1 cellular context compared by ENCODE assay signal in genomic region chr20:62708591-62709536, GRCh38.
TF ChIP-seq lines count a peak whose summit lies in the region.

NTSR1 (plus strand) TSS chr20:62708836; CDS start chr20:62709208, 372 bp downstream.

TF ChIP-seq in SK-N-SH treated with all-trans-retinoic acid at 6 μM for 48 hours, 23 proteins besides CTCF, POLR2A, EP300 and RAD21 (continued from another document):
- TF ChIP-seq TSHZ2 (CRISPR knock-in tag; IDR thresholded peaks at IDR 0.05) (no peak), ESRRG (CRISPR knock-in tag; IDR thresholded peaks at IDR 0.05) (no peak), ZFP30 (CRISPR knock-in tag; IDR thresholded peaks at IDR 0.05) (no peak), ZFP3 (CRISPR knock-in tag; IDR thresholded peaks at IDR 0.05) (no peak)
TF ChIP-seq in SK-N-SH treated with all-trans-retinoic acid at 6 μM for 48 hours: peak in this region for 0.
